In the genomic region with DNA sequence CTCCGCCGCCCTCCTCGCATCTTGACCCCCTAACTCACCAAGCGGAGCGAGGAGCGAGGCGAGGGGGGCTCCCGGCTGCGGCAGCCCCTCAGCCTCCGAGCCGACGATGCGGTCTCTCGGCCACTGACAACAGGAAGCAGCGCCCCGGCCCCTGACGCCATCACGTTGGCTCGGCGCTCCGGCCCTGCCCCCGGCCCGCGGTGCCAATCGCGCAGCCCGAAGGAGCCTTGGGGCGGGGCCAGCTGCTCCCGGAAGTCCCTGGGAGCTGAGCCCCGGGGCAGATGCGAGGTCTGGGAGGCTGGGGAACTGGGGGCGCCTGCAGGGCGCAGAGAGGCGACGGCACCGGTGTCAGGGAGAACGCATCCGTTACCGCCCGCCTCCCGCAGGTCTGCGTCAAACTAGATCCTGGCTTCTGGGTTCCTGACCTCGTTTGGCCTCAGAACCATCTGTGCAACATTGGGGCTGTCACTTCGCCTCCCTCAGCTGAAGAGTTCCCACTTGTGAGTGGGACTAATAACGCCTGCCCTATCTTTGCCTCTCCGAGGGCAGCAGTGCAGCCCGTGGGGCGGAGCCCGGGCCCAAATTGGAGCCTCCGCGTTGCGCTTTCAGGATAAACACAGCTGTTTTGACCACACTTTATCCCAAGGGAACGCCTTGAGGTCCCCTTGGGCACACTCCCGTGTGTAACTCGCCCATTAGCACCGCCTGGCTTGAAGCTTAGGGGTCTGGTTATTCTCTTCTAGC, we compare ENCODE assay signal across 8 cellular contexts.
DNase-seq lines count a peak whose midpoint lies in the region; ATAC-seq and TF ChIP-seq lines count a peak whose summit lies in the region.
"Not testable (repeated sequence)": the region's sequence is repeated elsewhere in the genome, so short reads cannot be mapped to it uniquely, and the experiment has no call there.

No MANE protein-coding gene starts in this region.

- H3K4me1 Mint-ChIP-seq in activated naive CD4-positive, alpha-beta T cell treated with anti-CD3 and anti-CD28 coated beads, Interleukin-2, amount 50 U/mL, for 24 hours: peaks cover 15% of the 10 kb centered on the region
- peaks cover 17% of the 10 kb centered on the region for H3K4me1 Mint-ChIP-seq in glutamatergic neuron (ENCODE audit: low read depth, unreplicated experiment)

- TSS peak; percentile 95 for BruUV-seq in HCT116 (replicated peaks; lab: Mats Ljungman, UMichigan)

- H3K79me2 ChIP-seq in HCT116 (ENCODE audit: insufficient read depth, low read length): not testable (repeated sequence)

- H3K36me3 ChIP-seq in HCT116 (ENCODE audit: control insufficient read depth in 1 of 2, insufficient read depth in 2 of 2, low read length in 2 of 2); MG63: not testable (repeated sequence)

- H3K4me2 ChIP-seq in HCT116 (ENCODE audit: low read length): peak overlapping the region; percentile 80

- peak; percentile 98 for ATAC-seq in HCT116
- ATAC-seq in SK-N-SH treated with all-trans-retinoic acid at 6 μM for 48 hours: peak; percentile 97

- intact Hi-C loops in HCT116 (cut with micrococcal nuclease): not testable (repeated sequence)

- POLR2A ChIA-PET in HCT116 (lab: Charles Lee): not testable (repeated sequence)

- DNase-seq in GM04504 (ENCODE audit: low read depth): peak; percentile 42
- peak; percentile 42 for DNase-seq in HCT116 (ENCODE audit: low read depth, low spot score)
- peak; percentile 87 for DNase-seq in MG63
- DNase-seq in glutamatergic neuron: peak; percentile 91
- peak; percentile 68 for DNase-seq in occipital lobe (lab: John Stamatoyannopoulos, UW)
- DNase-seq in substantia nigra (lab: John Stamatoyannopoulos, UW): peak in 48 of 49 donors; percentile 9 to 91 (median 70)

- peaks cover 3 to 11% of the 10 kb centered on the region in 2 experiments; a peak in 2 of 4 replicates for H3K4me1 ChIP-seq in HCT116 (ENCODE audit: control insufficient read depth in 1 of 2, insufficient read depth in 2 of 2, low read length in 2 of 2)

- H3K27me3 ChIP-seq in HCT116 (ENCODE audit: insufficient read depth, low read length); MG63: not testable (repeated sequence)

- not testable (repeated sequence) for TF ChIP-seq RAD21 in HCT116 (IDR thresholded peaks at IDR 0.05; ENCODE audit: low read depth)

- H4K20me1 ChIP-seq in HCT116 (ENCODE audit: insufficient read depth): not testable (repeated sequence)

- not testable (repeated sequence) for TF ChIP-seq CTCF in HCT116 (IDR thresholded peaks at IDR 0.05 in 2 of 3, conservative IDR thresholded peaks at IDR 0.05 in 1 of 3; ENCODE audit: borderline replicate concordance in 1 of 3, insufficient read depth in 1 of 3, low read depth in 2 of 3, low read length in 2 of 3); glutamatergic neuron (IDR thresholded peaks at IDR 0.05; ENCODE audit: partially characterized antibody, unreplicated experiment)

- TF ChIP-seq POLR2A in HCT116 (IDR thresholded peaks at IDR 0.05; ENCODE audit: borderline replicate concordance, extremely low read depth, insufficient read depth, insufficient read length): not testable (repeated sequence)

- peak overlapping the region; percentile 74 for H3K9ac ChIP-seq in HCT116 (ENCODE audit: low read length)

- not testable (repeated sequence) for H3K27me3 Mint-ChIP-seq in activated naive CD4-positive, alpha-beta T cell treated with anti-CD3 and anti-CD28 coated beads, Interleukin-2, amount 50 U/mL, for 24 hours; glutamatergic neuron (ENCODE audit: unreplicated experiment)

- not testable (repeated sequence) for H3K36me3 Mint-ChIP-seq in activated naive CD4-positive, alpha-beta T cell treated with anti-CD3 and anti-CD28 coated beads, Interleukin-2, amount 50 U/mL, for 24 hours; glutamatergic neuron (ENCODE audit: unreplicated experiment)

- H3K9me2 ChIP-seq in HCT116 (ENCODE audit: insufficient read depth): not testable (repeated sequence)

- H3K9me3 ChIP-seq in HCT116 (ENCODE audit: control insufficient read depth in 1 of 2, insufficient read depth in 1 of 2, low read depth in 1 of 2, low read length in 2 of 2); MG63: not testable (repeated sequence)

- peak overlapping the region; percentile 92 for H3K4me3 Mint-ChIP-seq in activated naive CD4-positive, alpha-beta T cell treated with anti-CD3 and anti-CD28 coated beads, Interleukin-2, amount 50 U/mL, for 24 hours
- H3K4me3 Mint-ChIP-seq in glutamatergic neuron (ENCODE audit: unreplicated experiment): peak overlapping the region; percentile 92

- not testable (repeated sequence) for H2AFZ ChIP-seq in HCT116 (ENCODE audit: low read depth, low read length, poor library complexity, severe bottlenecking)

- H3K9me3 Mint-ChIP-seq in activated naive CD4-positive, alpha-beta T cell treated with anti-CD3 and anti-CD28 coated beads, Interleukin-2, amount 50 U/mL, for 24 hours; glutamatergic neuron (ENCODE audit: unreplicated experiment): not testable (repeated sequence)

- RAD21 ChIA-PET in HCT116 (lab: Charles Lee; ENCODE audit: low non-redundant PET in 1 of 2, low total read pairs in 2 of 2, uncharacterized antibody in 2 of 2, unreplicated experiment in 2 of 2): not testable (repeated sequence)

- H3K27ac ChIP-seq in HCT116 (ENCODE audit: low read depth, low read length) (peak overlapping the region; percentile 44; the same call in 1 of the 2 replicates), substantia nigra (ENCODE audit: low read depth, low read length, poor library complexity, severe bottlenecking) (peak overlapping the region; percentile 58)

- H3K4me3 ChIP-seq in HCT116 (replicated peaks in 1 of 2; ENCODE audit: low read depth in 1 of 2, low read length in 2 of 2): peak overlapping the region; percentile 65 to 78
- peak overlapping the region; percentile 80 for H3K4me3 ChIP-seq in MG63

- CTCF ChIA-PET in HCT116 (lab: Charles Lee): interaction anchor here (0.6 kb wide), 1 partner anchor 64 kb away, joined by 4 read pairs; no protein-coding TSS in a partner anchor

- peak overlapping the region; percentile 90 for H3K27ac Mint-ChIP-seq in activated naive CD4-positive, alpha-beta T cell treated with anti-CD3 and anti-CD28 coated beads, Interleukin-2, amount 50 U/mL, for 24 hours
- H3K27ac Mint-ChIP-seq in glutamatergic neuron (ENCODE audit: unreplicated experiment): peak overlapping the region; percentile 97

TF ChIP-seq in HCT116, 20 proteins besides CTCF, POLR2A, EP300 and RAD21:
- TF ChIP-seq POLR2AphosphoS5 (IDR thresholded peaks at IDR 0.05; ENCODE audit: low read depth, low read length): peak; percentile 64
- peak; percentile 73 for TF ChIP-seq ELF1 (IDR thresholded peaks at IDR 0.05; ENCODE audit: borderline replicate concordance, low read depth)
- TF ChIP-seq SIN3A (IDR thresholded peaks at IDR 0.05; ENCODE audit: low read depth): 0 out of 2 replicates have a peak, but pooled peaks have one; percentile 65
- peak; percentile 40 for TF ChIP-seq YY1 (IDR thresholded peaks at IDR 0.05; ENCODE audit: extremely low read depth, insufficient replicate concordance, low read depth, low read length)

Comparison
In these comparisons a context has a peak if more than half of its experiments do, and no peak if none do; other contexts are left out.
1. Peak in every context shown above with its lines: DNase-seq, ATAC-seq, H3K4me3 ChIP-seq and H3K27ac ChIP-seq.